In genomic region chr18:46460754-46461153, GRCh38 we compare ENCODE assay signal across 19 cellular contexts.
"Had no signal": no experiment of that assay in that cellular context is flagged by ENCODE, and none has a peak within 500 bp of the region (broad histone marks: within the 10 kb centered on the region; RNA-seq: fewer than 3 reads in every experiment).

No MANE protein-coding gene starts in this region.

- H3K4me3 ChIP-seq: SJSA1, SK-N-MC had no signal

- H3K27me3 ChIP-seq: SJSA1 had no signal

- H3K27ac ChIP-seq: HL-60, SJSA1, SK-N-MC had no signal

- H3K36me3 ChIP-seq: SJSA1 had no signal

- DNase-seq: KBM-7, MV-4-11, NCI-H1048, NCI-H1105, NCI-H1417, NCI-H1436 treated with DMSO at 0.1 percent for 48 hours, NCI-H1694, NCI-H187 treated with DMSO at 0.1 percent for 48 hours, NCI-H2029 treated with DMSO at 0.1 percent for 48 hours, NCI-H2227 treated with DMSO at 0.1 percent for 48 hours, NCI-H524, NCI-H69, NCI-H774, Right ventricle myocardium superior, RPMI8226, SIG-M5 had no signal

- H3K9me3 ChIP-seq: SJSA1 had no signal
